Comparison of ENCODE assay signal across 1 cellular context in genomic region chr11:57567512-57568329, GRCh38.
TF ChIP-seq lines count a peak whose summit lies in the region.

UBE2L6 (minus strand) TSS chr11:57567672; CDS start chr11:57567611, 61 bp downstream.

TF ChIP-seq in K562, 482 proteins besides CTCF, POLR2A, EP300 and RAD21 (continued from another document):
- TF ChIP-seq KLF1 (tag; IDR thresholded peaks at IDR 0.05) (no peak), IRF9 (tag; IDR thresholded peaks at IDR 0.05) (no peak), HNRNPK (IDR thresholded peaks at IDR 0.05; ENCODE audit: low read depth, low read length, poor library complexity, severe bottlenecking) (no peak), CCAR2 (IDR thresholded peaks at IDR 0.05; ENCODE audit: low read depth, low read length) (no peak), HMBOX1 (IDR thresholded peaks at IDR 0.05) (no peak)
